ENCODE assay signal across 14 cellular contexts in genomic region chr22:42431401-42432019, GRCh38. TPM values are rescaled to one million over a fixed set of nuclear protein-coding genes. Genes with fewer than 3 reads are reported as not detected.
DNase-seq lines count a peak whose midpoint lies in the region; ATAC-seq, FAIRE-seq and TF ChIP-seq lines count a peak whose summit lies in the region.
"Had no signal": no experiment of that assay in that cellular context is flagged by ENCODE, and none has a peak within 500 bp of the region (broad histone marks: within the 10 kb centered on the region; RNA-seq: fewer than 3 reads in every experiment).

No MANE protein-coding gene starts in this region.

- CTCF ChIA-PET in CD8-positive, alpha-beta memory T cell (lab: Charles Lee): interaction anchor here (1.7 kb wide), 1 partner anchor 12 kb away, joined by 7 read pairs; no protein-coding TSS in a partner anchor

- no peak overlapping the region for H3K4me3 Mint-ChIP-seq in CD8-positive, alpha-beta memory T cell
- H3K4me3 Mint-ChIP-seq in activated T-cell treated with anti-CD3 and anti-CD28 coated beads, Interleukin-2, amount 50 U/mL, for 72 hours: no peak overlapping the region
- H3K4me3 Mint-ChIP-seq: activated CD4-positive, alpha-beta T cell treated with anti-CD3 and anti-CD28 coated beads, Interleukin-2, amount 10 ng/mL, durations not matched to agents 7 days and 5 days had no signal

- peaks cover 20 to 30% of the 10 kb centered on the region in 2 donors for H3K27me3 Mint-ChIP-seq in CD8-positive, alpha-beta memory T cell
- peaks cover 14% of the 10 kb centered on the region for H3K27me3 Mint-ChIP-seq in activated T-cell treated with anti-CD3 and anti-CD28 coated beads, Interleukin-2, amount 50 U/mL, for 72 hours (ENCODE audit: low read depth)

- TF ChIP-seq POLR2A in suprapubic skin (IDR thresholded peaks at IDR 0.05): no peak
- TF ChIP-seq POLR2A in GM12892 (IDR thresholded peaks at IDR 0.05; ENCODE audit: low read depth, low read length): no peak

- H3K4me1 ChIP-seq in lower lobe of right lung: peaks cover 10% of the 10 kb centered on the region
- peaks cover 53% of the 10 kb centered on the region for H3K4me1 ChIP-seq in suprapubic skin
- no peaks in the 10 kb centered on the region for H3K4me1 ChIP-seq in CD8-positive, alpha-beta memory T cell (ENCODE audit: insufficient read depth, low read length)
- H3K4me1 ChIP-seq: HAP-1 had no signal

- no peaks in the 10 kb centered on the region for H3K4me1 Mint-ChIP-seq in CD8-positive, alpha-beta memory T cell
- no peaks in the 10 kb centered on the region for H3K4me1 Mint-ChIP-seq in activated T-cell treated with anti-CD3 and anti-CD28 coated beads, Interleukin-2, amount 50 U/mL, for 72 hours (ENCODE audit: low read depth)

- TF ChIP-seq EP300 in suprapubic skin (IDR thresholded peaks at IDR 0.05): no peak

- no peak overlapping the region for H3K27ac Mint-ChIP-seq in CD8-positive, alpha-beta memory T cell
- no peak overlapping the region for H3K27ac Mint-ChIP-seq in activated T-cell treated with anti-CD3 and anti-CD28 coated beads, Interleukin-2, amount 50 U/mL, for 72 hours
- H3K27ac Mint-ChIP-seq: activated CD4-positive, alpha-beta T cell treated with anti-CD3 and anti-CD28 coated beads, Interleukin-2, amount 10 ng/mL, durations not matched to agents 7 days and 5 days had no signal

- H3K27me3 ChIP-seq in lower lobe of right lung (ENCODE audit: low read depth) (peaks cover 23% of the 10 kb centered on the region), suprapubic skin (peaks cover 7% of the 10 kb centered on the region)
- H3K27me3 ChIP-seq in CD8-positive, alpha-beta memory T cell (ENCODE audit: insufficient read depth, low read length, poor library complexity, severe bottlenecking): no peaks in the 10 kb centered on the region

- intact Hi-C loops in lower lobe of right lung (cut with DNase I): no loop called here

- H3K36me3 Mint-ChIP-seq in CD8-positive, alpha-beta memory T cell: no peaks in the 10 kb centered on the region
- H3K36me3 Mint-ChIP-seq in activated T-cell treated with anti-CD3 and anti-CD28 coated beads, Interleukin-2, amount 50 U/mL, for 72 hours (ENCODE audit: insufficient read depth in 2 of 2): no peaks in the 10 kb centered on the region

- peak overlapping the region; percentile 55 for H3K4me3 ChIP-seq in lower lobe of right lung
- H3K4me3 ChIP-seq in suprapubic skin: peak overlapping the region; percentile 40
- H3K4me3 ChIP-seq in CD8-positive, alpha-beta memory T cell (ENCODE audit: low read length): no peak overlapping the region
- H3K4me3 ChIP-seq: HAP-1 had no signal

- POLR2A ChIA-PET in CD8-positive, alpha-beta memory T cell (lab: Charles Lee): no interaction called here

- H3K27ac ChIP-seq in lower lobe of right lung: peak overlapping the region; percentile 74
- H3K27ac ChIP-seq in suprapubic skin: peak overlapping the region; percentile 25
- H3K27ac ChIP-seq in CD8-positive, alpha-beta memory T cell (ENCODE audit: low read depth, low read length): no peak overlapping the region

- no peak for FAIRE-seq in GM12892 (lab: Jason Lieb, UNC)

- WGBS in suprapubic skin: 29% methylated on average over 8 of the region's 17 CpGs

- ATAC-seq in lower lobe of right lung: peak in 1 of 2 donors; percentile 10
- ATAC-seq in activated T-cell treated with anti-CD3 and anti-CD28 coated beads, Interleukin-2, amount 50 U/mL, for 72 hours (replicated peaks in 1 of 2): no peak
- ATAC-seq: Panc1 had no signal

- TF ChIP-seq CTCF in lower lobe of right lung (IDR thresholded peaks at IDR 0.05) (no peak), suprapubic skin (IDR thresholded peaks at IDR 0.05) (no peak)

- H3K9me3 Mint-ChIP-seq in CD8-positive, alpha-beta memory T cell: no peaks in the 10 kb centered on the region
- H3K9me3 Mint-ChIP-seq in activated T-cell treated with anti-CD3 and anti-CD28 coated beads, Interleukin-2, amount 50 U/mL, for 72 hours: no peaks in the 10 kb centered on the region
- H3K9me3 Mint-ChIP-seq: activated CD4-positive, alpha-beta T cell treated with anti-CD3 and anti-CD28 coated beads, Interleukin-2, amount 10 ng/mL, durations not matched to agents 7 days and 5 days had no signal

- no peaks in the 10 kb centered on the region for H3K9me3 ChIP-seq in lower lobe of right lung
- no peaks in the 10 kb centered on the region for H3K9me3 ChIP-seq in suprapubic skin
- H3K9me3 ChIP-seq in CD8-positive, alpha-beta memory T cell (ENCODE audit: low read length): no peaks in the 10 kb centered on the region
- H3K9me3 ChIP-seq: HAP-1 had no signal

- H3K36me3 ChIP-seq in lower lobe of right lung (no peaks in the 10 kb centered on the region), suprapubic skin (no peaks in the 10 kb centered on the region)
- no peaks in the 10 kb centered on the region for H3K36me3 ChIP-seq in CD8-positive, alpha-beta memory T cell (ENCODE audit: insufficient read depth, low read length)
- H3K36me3 ChIP-seq: HAP-1 had no signal

- DNase-seq in M059J (ENCODE audit: low read depth) (peak; percentile 12), amygdala (lab: John Stamatoyannopoulos, UW) (peak in 31 of 56 donors; percentile 14 to 77 (median 49)), lower lobe of right lung (no peak), suprapubic skin (ENCODE audit: low spot score in 2 of 2) (no peak), GM12892 (ENCODE audit: insufficient read length) (no peak)
- DNase-seq in CD8-positive, alpha-beta memory T cell: no peak
- no peak for DNase-seq in activated T-cell treated with anti-CD3 and anti-CD28 coated beads, Interleukin-2, amount 50 U/mL, for 72 hours
- DNase-seq: activated CD4-positive, alpha-beta T cell treated with anti-CD3 and anti-CD28 coated beads, Interleukin-2, amount 10 ng/mL, durations not matched to agents 7 days and 5 days; COR-L47; NCI-H226; stimulated activated naive CD4-positive, alpha-beta T cell treated with Interleukin-2 at 50 U/mL for 16 hours had no signal

RNA-seq across cellular contexts. Expression of gene NFAM1, which starts 0.7 kb away (rescaled TPM):
- not detected in 2 replicates for total RNA-seq in M059J (2014; rRNA removed; shearing (Covaris generic))
- total RNA-seq in lower lobe of right lung: 21.8 TPM
- 1 to 10 TPM in 2 of 4 donors, under 1 TPM in 2; 0.70 to 3.1 (median 0.97) TPM for total RNA-seq in suprapubic skin
- 0.32 TPM for polyA plus RNA-seq in GM12892 (2012; ENCODE audit: missing spikeins)
- under 1 TPM; 0.16 to 0.31 TPM for total RNA-seq in CD8-positive, alpha-beta memory T cell
- polyA plus RNA-seq in CD8-positive, alpha-beta memory T cell: not detected
- under 1 TPM; 0.19 to 0.31 TPM for total RNA-seq in activated T-cell treated with anti-CD3 and anti-CD28 coated beads, Interleukin-2, amount 50 U/mL, for 72 hours
- total RNA-seq: epithelial cell of proximal tubule had no signal

Comparison
In these comparisons a context has a peak if more than half of its experiments do, and no peak if none do; other contexts are left out.
1. DNase-seq: peak in M059J (single experiment) and amygdala (31 of 56); none in lower lobe of right lung (single experiment), suprapubic skin (0 of 2), GM12892 (single experiment), CD8-positive, alpha-beta memory T cell (0 of 5) and activated T-cell treated with anti-CD3 and anti-CD28 coated beads, Interleukin-2, amount 50 U/mL, for 72 hours (0 of 2).